8 cellular contexts compared by ENCODE assay signal in genomic region chr4:145154573-145154972, GRCh38. TPM values are rescaled to one million over a fixed set of nuclear protein-coding genes. Genes with fewer than 3 reads are reported as not detected.
DNase-seq lines count a peak whose midpoint lies in the region; ATAC-seq, FAIRE-seq and TF ChIP-seq lines count a peak whose summit lies in the region.

No MANE protein-coding gene starts in this region.

- H3K9me3 Mint-ChIP-seq in chondrocyte (ENCODE audit: low read depth), result no peaks in the 10 kb centered on the region
- H3K9me3 Mint-ChIP-seq in nephron, result no peaks in the 10 kb centered on the region

- H3K9me3 ChIP-seq in DND-41 (ENCODE audit: insufficient read depth, low read length, severe bottlenecking), result no peaks in the 10 kb centered on the region

- H3K27ac ChIP-seq in DND-41 (ENCODE audit: low read length), result no peak overlapping the region

- peak; percentile 41 for TF ChIP-seq CTCF in DND-41 (IDR thresholded peaks at IDR 0.05; ENCODE audit: borderline replicate concordance, extremely low read depth, low read length, poor library complexity, severe bottlenecking)
- TF ChIP-seq CTCF in chondrocyte (IDR thresholded peaks at IDR 0.05), result peak; percentile 77
- TF ChIP-seq CTCF in nephron (IDR thresholded peaks at IDR 0.05; ENCODE audit: unreplicated experiment in 3 of 3), result peak; percentile 15 to 44 (median 35)

- TF ChIP-seq EP300 in Ishikawa (IDR thresholded peaks at IDR 0.05; ENCODE audit: borderline replicate concordance), result no peak

- peaks cover 5% of the 10 kb centered on the region; the same call in 1 of the 2 replicates for H4K20me1 ChIP-seq in DND-41 (ENCODE audit: insufficient read depth, low read length)

- no peak overlapping the region for H3K4me3 Mint-ChIP-seq in chondrocyte (ENCODE audit: unreplicated experiment)
- H3K4me3 Mint-ChIP-seq in nephron, result no peak overlapping the region

- FAIRE-seq in frontal cortex (lab: Jason Lieb, UNC), result no peak

- no peaks in the 10 kb centered on the region for H3K27me3 ChIP-seq in DND-41 (ENCODE audit: insufficient read depth, low read length, poor library complexity)

- H2AFZ ChIP-seq in DND-41 (ENCODE audit: low read depth, low read length), result no peak overlapping the region

- peaks cover 4% of the 10 kb centered on the region for H3K4me1 Mint-ChIP-seq in chondrocyte (ENCODE audit: low read depth)
- no peaks in the 10 kb centered on the region for H3K4me1 Mint-ChIP-seq in nephron

- no peaks in the 10 kb centered on the region for H3K4me1 ChIP-seq in DND-41 (ENCODE audit: insufficient read depth, low read length)

- H3K27ac Mint-ChIP-seq in chondrocyte (ENCODE audit: unreplicated experiment), result no peak overlapping the region
- no peak overlapping the region for H3K27ac Mint-ChIP-seq in nephron

- no peak overlapping the region for H3K9ac ChIP-seq in DND-41 (ENCODE audit: low read depth, low read length)

- no peaks in the 10 kb centered on the region for H3K27me3 Mint-ChIP-seq in chondrocyte (ENCODE audit: low read depth)
- H3K27me3 Mint-ChIP-seq in nephron (ENCODE audit: low read depth), result no peaks in the 10 kb centered on the region

- DNase-seq in DND-41 (no peak), chondrocyte (ENCODE audit: low spot score) (no peak), frontal cortex (ENCODE audit: low spot score in 2 of 2) (no peak), mucosa of gallbladder (ENCODE audit: low spot score) (no peak)
- no peak for DNase-seq in stimulated activated CD4-positive, alpha-beta T cell treated with anti-CD3 and anti-CD28 coated beads, Interleukin-2, amount 100 ng/mL, for 48 hours

- no peak overlapping the region for H3K4me3 ChIP-seq in DND-41 (ENCODE audit: low read depth in 1 of 2, low read length in 2 of 2)

- H3K36me3 Mint-ChIP-seq in chondrocyte (ENCODE audit: low read depth) (peaks cover 17% of the 10 kb centered on the region), nephron (ENCODE audit: low read depth) (peaks cover 70% of the 10 kb centered on the region)

- peaks cover 88% of the 10 kb centered on the region for H3K36me3 ChIP-seq in DND-41 (ENCODE audit: insufficient read depth, low read length)

- H3K4me2 ChIP-seq in DND-41 (ENCODE audit: insufficient read depth, low read length), result no peak overlapping the region

- peak; percentile 69 for TF ChIP-seq RAD21 in Ishikawa (IDR thresholded peaks at IDR 0.05; ENCODE audit: low read depth)

- peaks cover 25% of the 10 kb centered on the region for H3K79me2 ChIP-seq in DND-41 (ENCODE audit: insufficient read depth, low read length)

- ATAC-seq in DND-41 (ENCODE audit: insufficient read depth, low read depth) (peak; percentile 49; the same call in 2 of the 3 replicates), GM19467 (IDR thresholded peaks at IDR 0.05; ENCODE audit: unreplicated experiment) (peak; percentile 79)

TF ChIP-seq in Ishikawa, 13 proteins besides CTCF, POLR2A, EP300 and RAD21:
- no peak for TF ChIP-seq TEAD4 (IDR thresholded peaks at IDR 0.05)
- no peak for TF ChIP-seq ZBTB7A (IDR thresholded peaks at IDR 0.05; ENCODE audit: low read depth)
- TF ChIP-seq EGR1 (IDR thresholded peaks at IDR 0.05), result no peak
- no peak for TF ChIP-seq FOXM1 (IDR thresholded peaks at IDR 0.05; ENCODE audit: borderline replicate concordance, low read depth)
- no peak for TF ChIP-seq CREB1 (IDR thresholded peaks at IDR 0.05; ENCODE audit: low read depth)
- no peak for TF ChIP-seq TCF12 (IDR thresholded peaks at IDR 0.05; ENCODE audit: low read depth)
- no peak for TF ChIP-seq NFIC (IDR thresholded peaks at IDR 0.05)
- TF ChIP-seq CEBPB (IDR thresholded peaks at IDR 0.05), result no peak
- TF ChIP-seq YY1 (IDR thresholded peaks at IDR 0.05; ENCODE audit: low read depth), result no peak
- TF ChIP-seq, protein P1, sequence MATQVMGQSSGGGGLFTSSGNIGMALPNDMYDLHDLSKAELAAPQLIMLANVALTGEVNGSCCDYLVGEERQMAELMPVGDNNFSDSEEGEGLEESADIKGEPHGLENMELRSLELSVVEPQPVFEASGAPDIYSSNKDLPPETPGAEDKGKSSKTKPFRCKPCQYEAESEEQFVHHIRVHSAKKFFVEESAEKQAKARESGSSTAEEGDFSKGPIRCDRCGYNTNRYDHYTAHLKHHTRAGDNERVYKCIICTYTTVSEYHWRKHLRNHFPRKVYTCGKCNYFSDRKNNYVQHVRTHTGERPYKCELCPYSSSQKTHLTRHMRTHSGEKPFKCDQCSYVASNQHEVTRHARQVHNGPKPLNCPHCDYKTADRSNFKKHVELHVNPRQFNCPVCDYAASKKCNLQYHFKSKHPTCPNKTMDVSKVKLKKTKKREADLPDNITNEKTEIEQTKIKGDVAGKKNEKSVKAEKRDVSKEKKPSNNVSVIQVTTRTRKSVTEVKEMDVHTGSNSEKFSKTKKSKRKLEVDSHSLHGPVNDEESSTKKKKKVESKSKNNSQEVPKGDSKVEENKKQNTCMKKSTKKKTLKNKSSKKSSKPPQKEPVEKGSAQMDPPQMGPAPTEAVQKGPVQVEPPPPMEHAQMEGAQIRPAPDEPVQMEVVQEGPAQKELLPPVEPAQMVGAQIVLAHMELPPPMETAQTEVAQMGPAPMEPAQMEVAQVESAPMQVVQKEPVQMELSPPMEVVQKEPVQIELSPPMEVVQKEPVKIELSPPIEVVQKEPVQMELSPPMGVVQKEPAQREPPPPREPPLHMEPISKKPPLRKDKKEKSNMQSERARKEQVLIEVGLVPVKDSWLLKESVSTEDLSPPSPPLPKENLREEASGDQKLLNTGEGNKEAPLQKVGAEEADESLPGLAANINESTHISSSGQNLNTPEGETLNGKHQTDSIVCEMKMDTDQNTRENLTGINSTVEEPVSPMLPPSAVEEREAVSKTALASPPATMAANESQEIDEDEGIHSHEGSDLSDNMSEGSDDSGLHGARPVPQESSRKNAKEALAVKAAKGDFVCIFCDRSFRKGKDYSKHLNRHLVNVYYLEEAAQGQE (IDR thresholded peaks at IDR 0.05; ENCODE audit: low read depth), result no peak
- TF ChIP-seq USF1 (IDR thresholded peaks at IDR 0.05), result no peak
- TF ChIP-seq, protein P2, sequence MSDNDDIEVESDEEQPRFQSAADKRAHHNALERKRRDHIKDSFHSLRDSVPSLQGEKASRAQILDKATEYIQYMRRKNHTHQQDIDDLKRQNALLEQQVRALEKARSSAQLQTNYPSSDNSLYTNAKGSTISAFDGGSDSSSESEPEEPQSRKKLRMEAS (IDR thresholded peaks at IDR 0.05), result no peak
- no peak for TF ChIP-seq TAF1 (IDR thresholded peaks at IDR 0.05; ENCODE audit: low read depth)

RNA-seq across cellular contexts. Expression of gene OTUD4, which starts 25.8 kb away (rescaled TPM):
- total RNA-seq in chondrocyte (27.7 to 35.4 TPM (median 29.6 TPM) in 3 replicates), frontal cortex (33.4 TPM), mucosa of gallbladder (28.5 TPM)

RNA-seq across cellular contexts. Expression of gene ABCE1, which starts 56.5 kb away (rescaled TPM):
- total RNA-seq in chondrocyte (48.8 to 75.3 TPM (median 53.1 TPM) in 3 replicates), frontal cortex (133 TPM), mucosa of gallbladder (33.6 TPM)

RNA-seq across cellular contexts. Expression of gene ANAPC10, which starts 56.6 kb away (rescaled TPM):
- total RNA-seq in chondrocyte (17.7 to 21.4 TPM (median 18.3 TPM) in 3 replicates), frontal cortex (29.3 TPM), mucosa of gallbladder (13.6 TPM)
